ENCODE assay signal across 26 cellular contexts in genomic region chr10:77782328-77783061, GRCh38.
"Had no signal": no experiment of that assay in that cellular context is flagged by ENCODE, and none has a peak within 500 bp of the region (broad histone marks: within the 10 kb centered on the region; RNA-seq: fewer than 3 reads in every experiment).

No MANE protein-coding gene starts in this region.

- H3K27me3 Mint-ChIP-seq: activated CD4-positive, alpha-beta T cell treated with anti-CD3 and anti-CD28 coated beads, Interleukin-2, amount 10 ng/mL, durations not matched to agents 7 days and 5 days; activated naive CD8-positive, alpha-beta T cell treated with anti-CD3 and anti-CD28 coated beads for 36 hours; activated T-cell treated with anti-CD3 and anti-CD28 coated beads, Interleukin-2, amount 50 U/mL, for 24 hours; dendritic cell treated with granulocyte-macrophage colony-stimulating factor and Interleukin-4, amounts not matched to agents 40 ng/mL and 50 ng/mL, for 4 days; stimulated activated naive CD8-positive, alpha-beta T cell treated with anti-CD3 and anti-CD28 coated beads, Interleukin-15, Interleukin-2, amounts not matched to agents 100 ng/mL and 50 ng/mL, for 24 hours had no signal

- H3K27ac ChIP-seq: gastroesophageal sphincter, thyroid gland, WERI-Rb-1 had no signal

- H3K36me3 Mint-ChIP-seq: activated naive CD8-positive, alpha-beta T cell treated with anti-CD3 and anti-CD28 coated beads for 36 hours had no signal

- H3K4me3 ChIP-seq: gastroesophageal sphincter, mucosa of descending colon, thyroid gland had no signal

- H3K9me3 ChIP-seq: gastroesophageal sphincter, mucosa of descending colon, thyroid gland had no signal

- DNase-seq: activated CD4-positive, alpha-beta T cell treated with anti-CD3 and anti-CD28 coated beads, Interleukin-2, amount 10 ng/mL, durations not matched to agents 7 days and 5 days; activated CD4-positive, CD25-positive, alpha-beta regulatory T cell treated with anti-CD3 and anti-CD28 coated beads, Interleukin-2, amount 50 U/mL, for 72 hours; activated CD8-positive, alpha-beta T cell treated with anti-CD3 and anti-CD28 coated beads, Interleukin-2, amount 10 ng/mL, durations not matched to agents 7 days and 5 days; activated naive CD4-positive, alpha-beta T cell treated with Interleukin-2 at 50 U/mL for 16 hours; activated naive CD8-positive, alpha-beta T cell treated with anti-CD3 and anti-CD28 coated beads for 36 hours; activated T-cell treated with anti-CD3 and anti-CD28 coated beads, Interleukin-2, amount 50 U/mL, for 24 hours; effector CD4-positive, alpha-beta T cell; head of caudate nucleus; hypothalamus; left cardiac atrium; mucosa of descending colon; nephron progenitor cell; stimulated activated CD4-positive, alpha-beta T cell treated with anti-CD3 and anti-CD28 coated beads, Interleukin-12 subunit alpha, Interleukin-12 subunit beta, amount 100 ng/mL, for 4 hours; stimulated activated CD4-positive, alpha-beta T cell treated with anti-CD3 and anti-CD28 coated beads, Interleukin-4, amount 100 ng/mL, for 4 hours; substantia nigra; T-helper 1 cell; thyroid gland; WERI-Rb-1 had no signal

- ATAC-seq: activated CD8-positive, alpha-beta T cell treated with anti-CD3 and anti-CD28 coated beads, Interleukin-2, amount 10 ng/mL, durations not matched to agents 7 days and 5 days; gastroesophageal sphincter; left cardiac atrium; mucosa of descending colon had no signal

- H3K27ac Mint-ChIP-seq: activated CD4-positive, alpha-beta T cell treated with anti-CD3 and anti-CD28 coated beads, Interleukin-2, amount 10 ng/mL, durations not matched to agents 7 days and 5 days; activated CD8-positive, alpha-beta T cell treated with anti-CD3 and anti-CD28 coated beads, Interleukin-2, amount 10 ng/mL, durations not matched to agents 7 days and 5 days; activated naive CD8-positive, alpha-beta T cell treated with anti-CD3 and anti-CD28 coated beads for 36 hours; activated T-cell treated with anti-CD3 and anti-CD28 coated beads, Interleukin-2, amount 50 U/mL, for 24 hours; activated T-helper 2 cell treated with anti-CD3 and anti-CD28 coated beads, Interferon-gamma antibody, Interleukin-2, Interleukin-4, amounts not matched to agents 10 μg/mL and 5 μg/mL and 100 μg/mL, durations not matched to agents 14 hours and 24 hours and 36 hours; dendritic cell treated with granulocyte-macrophage colony-stimulating factor and Interleukin-4, amounts not matched to agents 40 ng/mL and 50 ng/mL, for 4 days; memory B cell; nephron progenitor cell; stimulated activated naive CD8-positive, alpha-beta T cell treated with anti-CD3 and anti-CD28 coated beads, Interleukin-15, Interleukin-2, amounts not matched to agents 100 ng/mL and 50 ng/mL, for 24 hours had no signal

- H3K4me3 Mint-ChIP-seq: activated CD4-positive, alpha-beta T cell treated with anti-CD3 and anti-CD28 coated beads, Interleukin-2, amount 10 ng/mL, durations not matched to agents 7 days and 5 days; activated CD8-positive, alpha-beta T cell treated with anti-CD3 and anti-CD28 coated beads, Interleukin-2, amount 10 ng/mL, durations not matched to agents 7 days and 5 days; activated naive CD8-positive, alpha-beta T cell treated with anti-CD3 and anti-CD28 coated beads for 36 hours; activated T-cell treated with anti-CD3 and anti-CD28 coated beads, Interleukin-2, amount 50 U/mL, for 24 hours; dendritic cell treated with granulocyte-macrophage colony-stimulating factor and Interleukin-4, amounts not matched to agents 40 ng/mL and 50 ng/mL, for 4 days; memory B cell; nephron progenitor cell; stimulated activated naive CD8-positive, alpha-beta T cell treated with anti-CD3 and anti-CD28 coated beads, Interleukin-15, Interleukin-2, amounts not matched to agents 100 ng/mL and 50 ng/mL, for 24 hours had no signal

- H3K4me1 ChIP-seq: gastroesophageal sphincter, thyroid gland had no signal

- H3K4me1 Mint-ChIP-seq: activated CD4-positive, alpha-beta T cell treated with anti-CD3 and anti-CD28 coated beads, Interleukin-2, amount 10 ng/mL, durations not matched to agents 7 days and 5 days; activated naive CD8-positive, alpha-beta T cell treated with anti-CD3 and anti-CD28 coated beads for 36 hours; memory B cell; nephron progenitor cell had no signal

- FAIRE-seq: endometrium, islet of Langerhans, TTC549 had no signal

- H3K27me3 ChIP-seq: gastroesophageal sphincter, thyroid gland had no signal
